18 cellular contexts compared by ENCODE assay signal in the genomic region with DNA sequence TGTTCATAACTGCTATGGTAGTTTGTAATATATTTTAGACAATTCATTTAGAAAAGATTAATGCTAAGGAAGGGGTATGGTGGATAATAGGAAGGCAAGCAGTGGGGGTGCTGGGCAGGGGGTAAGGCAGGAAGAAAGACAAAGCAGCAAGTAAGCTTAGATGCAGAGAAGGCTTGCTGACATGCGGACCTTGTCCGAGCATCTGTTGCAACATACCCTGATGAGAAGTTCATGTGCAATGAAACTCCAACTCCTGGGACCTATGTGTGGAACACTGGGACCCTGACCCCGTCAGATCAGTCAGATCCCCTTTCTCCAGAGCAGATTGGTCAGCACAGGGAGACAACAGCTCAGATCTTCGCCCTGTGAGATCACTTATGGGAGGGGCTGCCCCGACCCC.
DNase-seq lines count a peak whose midpoint lies in the region; ATAC-seq and TF ChIP-seq lines count a peak whose summit lies in the region.
"Had no signal": no experiment of that assay in that cellular context is flagged by ENCODE, and none has a peak within 500 bp of the region (broad histone marks: within the 10 kb centered on the region; RNA-seq: fewer than 3 reads in every experiment).

No MANE protein-coding gene starts in this region.

- CTCF ChIA-PET in activated CD4-positive, alpha-beta T cell treated with anti-CD3 and anti-CD28 coated beads, Interleukin-2, amount 10 ng/mL, durations not matched to agents 7 days and 5 days (lab: Charles Lee), result no interaction called here

- H3K36me3 Mint-ChIP-seq in activated CD4-positive, alpha-beta T cell treated with anti-CD3 and anti-CD28 coated beads, Interleukin-2, amount 10 ng/mL, durations not matched to agents 24 days and 14 days (ENCODE audit: low read depth), result no peaks in the 10 kb centered on the region
- H3K36me3 Mint-ChIP-seq in activated CD4-positive, alpha-beta T cell treated with anti-CD3 and anti-CD28 coated beads, Interleukin-2, amount 10 ng/mL, durations not matched to agents 7 days and 5 days (ENCODE audit: low read depth), result peaks cover 4% of the 10 kb centered on the region
- H3K36me3 Mint-ChIP-seq in osteocyte (ENCODE audit: unreplicated experiment), result no peaks in the 10 kb centered on the region

- intact Hi-C loops in activated CD4-positive, alpha-beta T cell treated with anti-CD3 and anti-CD28 coated beads, Interleukin-2, amount 10 ng/mL, durations not matched to agents 24 days and 14 days (cut with micrococcal nuclease), result no loop called here

- H3K27ac Mint-ChIP-seq in activated CD4-positive, alpha-beta T cell treated with anti-CD3 and anti-CD28 coated beads, Interleukin-2, amount 10 ng/mL, durations not matched to agents 24 days and 14 days, result no peak overlapping the region
- no peak overlapping the region for H3K27ac Mint-ChIP-seq in activated CD4-positive, alpha-beta T cell treated with anti-CD3 and anti-CD28 coated beads, Interleukin-2, amount 10 ng/mL, durations not matched to agents 7 days and 5 days
- no peak overlapping the region for H3K27ac Mint-ChIP-seq in osteocyte (ENCODE audit: unreplicated experiment)
- H3K27ac Mint-ChIP-seq: B cell; CD8-positive, alpha-beta T cell had no signal

- H3K4me3 Mint-ChIP-seq in activated CD4-positive, alpha-beta T cell treated with anti-CD3 and anti-CD28 coated beads, Interleukin-2, amount 10 ng/mL, durations not matched to agents 24 days and 14 days, result no peak overlapping the region
- H3K4me3 Mint-ChIP-seq in activated CD4-positive, alpha-beta T cell treated with anti-CD3 and anti-CD28 coated beads, Interleukin-2, amount 10 ng/mL, durations not matched to agents 7 days and 5 days, result no peak overlapping the region
- no peak overlapping the region for H3K4me3 Mint-ChIP-seq in osteocyte (ENCODE audit: unreplicated experiment)
- H3K4me3 Mint-ChIP-seq: B cell; CD4-positive, CD25-positive, alpha-beta regulatory T cell; CD8-positive, alpha-beta T cell; H9 had no signal

- POLR2A ChIA-PET in activated CD4-positive, alpha-beta T cell treated with anti-CD3 and anti-CD28 coated beads, Interleukin-2, amount 10 ng/mL, durations not matched to agents 7 days and 5 days (lab: Charles Lee), result no interaction called here

- no peaks in the 10 kb centered on the region for H3K9me3 Mint-ChIP-seq in activated CD4-positive, alpha-beta T cell treated with anti-CD3 and anti-CD28 coated beads, Interleukin-2, amount 10 ng/mL, durations not matched to agents 24 days and 14 days
- peaks cover 3% of the 10 kb centered on the region for H3K9me3 Mint-ChIP-seq in activated CD4-positive, alpha-beta T cell treated with anti-CD3 and anti-CD28 coated beads, Interleukin-2, amount 10 ng/mL, durations not matched to agents 7 days and 5 days
- H3K9me3 Mint-ChIP-seq in osteocyte (ENCODE audit: unreplicated experiment), result peaks cover 12% of the 10 kb centered on the region
- H3K9me3 Mint-ChIP-seq: CD8-positive, alpha-beta T cell; H9 had no signal

- ATAC-seq in stimulated activated naive CD8-positive, alpha-beta T cell treated with anti-CD3 and anti-CD28 coated beads, Interleukin-15, Interleukin-2, amounts not matched to agents 100 U/mL and 50 U/mL, for 24 hours, result no peak
- ATAC-seq: CD8-positive, alpha-beta T cell; HCT116 had no signal

- H3K27me3 Mint-ChIP-seq in activated CD4-positive, alpha-beta T cell treated with anti-CD3 and anti-CD28 coated beads, Interleukin-2, amount 10 ng/mL, durations not matched to agents 24 days and 14 days, result no peaks in the 10 kb centered on the region
- H3K27me3 Mint-ChIP-seq in activated CD4-positive, alpha-beta T cell treated with anti-CD3 and anti-CD28 coated beads, Interleukin-2, amount 10 ng/mL, durations not matched to agents 7 days and 5 days, result no peaks in the 10 kb centered on the region
- no peaks in the 10 kb centered on the region for H3K27me3 Mint-ChIP-seq in osteocyte (ENCODE audit: unreplicated experiment)
- H3K27me3 Mint-ChIP-seq: B cell; CD4-positive, CD25-positive, alpha-beta regulatory T cell had no signal

- TF ChIP-seq CTCF in VCaP (conservative IDR thresholded peaks at IDR 0.05), result no peak
- TF ChIP-seq CTCF in osteocyte (IDR thresholded peaks at IDR 0.05), result no peak

- H3K4me1 Mint-ChIP-seq in activated CD4-positive, alpha-beta T cell treated with anti-CD3 and anti-CD28 coated beads, Interleukin-2, amount 10 ng/mL, durations not matched to agents 24 days and 14 days, result no peaks in the 10 kb centered on the region
- no peaks in the 10 kb centered on the region for H3K4me1 Mint-ChIP-seq in activated CD4-positive, alpha-beta T cell treated with anti-CD3 and anti-CD28 coated beads, Interleukin-2, amount 10 ng/mL, durations not matched to agents 7 days and 5 days
- no peaks in the 10 kb centered on the region for H3K4me1 Mint-ChIP-seq in osteocyte (ENCODE audit: unreplicated experiment)

- H3K27ac ChIP-seq in VCaP, result peak overlapping the region; percentile 8; the same call in 1 of the 2 replicates
- H3K27ac ChIP-seq: 22Rv1, BLaER1, C4-2B had no signal

- peak; percentile 23 for DNase-seq in activated CD4-positive, alpha-beta T cell treated with anti-CD3 and anti-CD28 coated beads, Interleukin-2, amount 10 ng/mL, durations not matched to agents 24 days and 14 days
- no peak for DNase-seq in activated CD4-positive, alpha-beta T cell treated with anti-CD3 and anti-CD28 coated beads, Interleukin-2, amount 10 ng/mL, durations not matched to agents 7 days and 5 days
- DNase-seq in osteocyte (ENCODE audit: extremely low spot score, unreplicated experiment) (peak; percentile 38), NCI-H1694 (lab: John Stamatoyannopoulos, UW) (no peak), NCI-H2196 treated with DMSO at 0.1 percent for 48 hours (lab: John Stamatoyannopoulos, UW; ENCODE audit: unreplicated experiment) (no peak)
- DNase-seq in stimulated activated naive CD8-positive, alpha-beta T cell treated with anti-CD3 and anti-CD28 coated beads, Interleukin-15, Interleukin-2, amounts not matched to agents 100 U/mL and 50 U/mL, for 24 hours, result no peak
- DNase-seq: Caco-2; CD4-positive, CD25-positive, alpha-beta regulatory T cell; CD8-positive, alpha-beta T cell; DMS153; DND-41; H9 had no signal

Comparison
In these comparisons a context has a peak if more than half of its experiments do, and no peak if none do; other contexts are left out.
1. DNase-seq: peak in activated CD4-positive, alpha-beta T cell treated with anti-CD3 and anti-CD28 coated beads, Interleukin-2, amount 10 ng/mL, durations not matched to agents 24 days and 14 days (single experiment) and osteocyte (single experiment); none in activated CD4-positive, alpha-beta T cell treated with anti-CD3 and anti-CD28 coated beads, Interleukin-2, amount 10 ng/mL, durations not matched to agents 7 days and 5 days (single experiment), NCI-H1694 (single experiment), NCI-H2196 treated with DMSO at 0.1 percent for 48 hours (single experiment) and stimulated activated naive CD8-positive, alpha-beta T cell treated with anti-CD3 and anti-CD28 coated beads, Interleukin-15, Interleukin-2, amounts not matched to agents 100 U/mL and 50 U/mL, for 24 hours (single experiment).